1 cellular context compared by ENCODE assay signal in genomic region chr12:117466677-117467362, GRCh38.
TF ChIP-seq lines count a peak whose summit lies in the region.

No MANE protein-coding gene starts in this region.

TF ChIP-seq in HepG2, 621 proteins besides CTCF, POLR2A, EP300 and RAD21 (continued from another document):
- TF ChIP-seq ZNF503 (CRISPR knock-in tag; IDR thresholded peaks at IDR 0.05) (no peak), PLRG1 (conservative IDR thresholded peaks at IDR 0.05) (no peak), MXI1 (IDR thresholded peaks at IDR 0.05; ENCODE audit: borderline replicate concordance, low read depth, low read length) (no peak), ESRRA (CRISPR knock-in tag; IDR thresholded peaks at IDR 0.05; ENCODE audit: low read depth) (peak; percentile 85), MEIS1 (CRISPR knock-in tag; IDR thresholded peaks at IDR 0.05; ENCODE audit: borderline replicate concordance) (0 out of 2 replicates have a peak, but pooled peaks have one; percentile 18), ZSCAN21 (CRISPR knock-in tag; IDR thresholded peaks at IDR 0.05; ENCODE audit: borderline replicate concordance) (no peak), DPF2 (CRISPR knock-in tag; IDR thresholded peaks at IDR 0.05; ENCODE audit: borderline replicate concordance, low read depth) (no peak), RARA (CRISPR knock-in tag; IDR thresholded peaks at IDR 0.05) (peak; percentile 72), HOXA9 (CRISPR knock-in tag; IDR thresholded peaks at IDR 0.05; ENCODE audit: borderline replicate concordance) (no peak), ZKSCAN5 (CRISPR knock-in tag; IDR thresholded peaks at IDR 0.05) (no peak), BRCA1 (CRISPR knock-in tag; IDR thresholded peaks at IDR 0.05) (no peak), GPBP1L1 (CRISPR knock-in tag; IDR thresholded peaks at IDR 0.05) (no peak), ZNF552 (CRISPR knock-in tag; IDR thresholded peaks at IDR 0.05; ENCODE audit: borderline replicate concordance) (no peak), HOMEZ (CRISPR knock-in tag; IDR thresholded peaks at IDR 0.05; ENCODE audit: low read depth) (peak; percentile 67; the same call in 1 of the 2 replicates), RXRA (CRISPR knock-in tag; IDR thresholded peaks at IDR 0.05) (peak; percentile 62; the same call in 1 of the 2 replicates), FOSL2 (CRISPR knock-in tag; IDR thresholded peaks at IDR 0.05) (peak; percentile 75), GLMP (CRISPR knock-in tag; IDR thresholded peaks at IDR 0.05; ENCODE audit: borderline replicate concordance) (no peak), ZNF33B (CRISPR knock-in tag; IDR thresholded peaks at IDR 0.05) (no peak), ZNF510 (CRISPR knock-in tag; IDR thresholded peaks at IDR 0.05; ENCODE audit: low read depth) (no peak), ZFP36L2 (CRISPR knock-in tag; IDR thresholded peaks at IDR 0.05) (no peak), ATM (IDR thresholded peaks at IDR 0.05; ENCODE audit: borderline replicate concordance) (no peak), SNAPC5 (CRISPR knock-in tag; IDR thresholded peaks at IDR 0.05; ENCODE audit: borderline replicate concordance) (no peak), ATF3 (CRISPR knock-in tag; IDR thresholded peaks at IDR 0.05) (peak; percentile 91), PAWR (CRISPR knock-in tag; IDR thresholded peaks at IDR 0.05; ENCODE audit: borderline replicate concordance) (no peak), ZBTB42 (CRISPR knock-in tag; IDR thresholded peaks at IDR 0.05) (no peak), ZNF292 (CRISPR knock-in tag; IDR thresholded peaks at IDR 0.05; ENCODE audit: borderline replicate concordance, low read depth) (0 out of 2 replicates have a peak, but pooled peaks have one; percentile 24), HDAC6 (IDR thresholded peaks at IDR 0.05; ENCODE audit: low read depth, low read length) (no peak), ZNF207 (IDR thresholded peaks at IDR 0.05; ENCODE audit: borderline replicate concordance) (no peak), SMC3 (IDR thresholded peaks at IDR 0.05; ENCODE audit: low read length) (no peak), STAG1 (CRISPR knock-in tag; IDR thresholded peaks at IDR 0.05) (no peak), ETV6 (CRISPR knock-in tag; conservative IDR thresholded peaks at IDR 0.05) (no peak), MNT (IDR thresholded peaks at IDR 0.05) (peak; percentile 90), RXRB (CRISPR knock-in tag; IDR thresholded peaks at IDR 0.05; ENCODE audit: borderline replicate concordance) (peak; percentile 42; the same call in 1 of the 2 replicates), ATF2 (CRISPR knock-in tag; IDR thresholded peaks at IDR 0.05) (peak; percentile 95), TBX3 (IDR thresholded peaks at IDR 0.05; ENCODE audit: borderline replicate concordance) (0 out of 2 replicates have a peak, but pooled peaks have one; percentile 10), MIXL1 (CRISPR knock-in tag; IDR thresholded peaks at IDR 0.05) (no peak), DBP (CRISPR knock-in tag; IDR thresholded peaks at IDR 0.05; ENCODE audit: not compliant biosample characterization) (no peak), CEBPB (IDR thresholded peaks at IDR 0.05; ENCODE audit: borderline replicate concordance, low read depth, low read length) (peak; percentile 2; the same call in 1 of the 2 replicates), FOXP4 (CRISPR knock-in tag; IDR thresholded peaks at IDR 0.05) (no peak), MTA1 (CRISPR knock-in tag; IDR thresholded peaks at IDR 0.05; ENCODE audit: borderline replicate concordance) (0 out of 2 replicates have a peak, but pooled peaks have one; percentile 23), HNF4A (CRISPR knock-in tag; IDR thresholded peaks at IDR 0.05) (peak; percentile 89)
TF ChIP-seq in HepG2: peak in this region for 45.
